ENCODE assay signal across 1 cellular context in genomic region chr11:128568166-128568778, GRCh38.
TF ChIP-seq lines count a peak whose summit lies in the region.

No MANE protein-coding gene starts in this region.

TF ChIP-seq in WTC11, 78 proteins besides CTCF, POLR2A, EP300 and RAD21 (continued from another document):
- TF ChIP-seq PRDM15 (CRISPR knock-in tag; IDR thresholded peaks at IDR 0.05) (no peak), ELF4 (CRISPR knock-in tag; IDR thresholded peaks at IDR 0.05; ENCODE audit: low read depth) (no peak), NR1H2 (CRISPR knock-in tag; IDR thresholded peaks at IDR 0.05) (no peak), ZNF232 (CRISPR knock-in tag; IDR thresholded peaks at IDR 0.05) (0 out of 2 replicates have a peak, but pooled peaks have one; percentile 36), ZNF317 (CRISPR knock-in tag; IDR thresholded peaks at IDR 0.05; ENCODE audit: borderline replicate concordance, low read depth) (no peak), ZNF416 (CRISPR knock-in tag; IDR thresholded peaks at IDR 0.05) (no peak), FOXP4 (CRISPR knock-in tag; IDR thresholded peaks at IDR 0.05) (no peak), ZMAT4 (CRISPR knock-in tag; IDR thresholded peaks at IDR 0.05) (no peak), PREB (CRISPR knock-in tag; IDR thresholded peaks at IDR 0.05; ENCODE audit: borderline replicate concordance) (no peak), MXD4 (CRISPR knock-in tag; IDR thresholded peaks at IDR 0.05; ENCODE audit: borderline replicate concordance) (no peak), IRF2 (CRISPR knock-in tag; IDR thresholded peaks at IDR 0.05; ENCODE audit: borderline replicate concordance, low read depth) (no peak), ETV6 (CRISPR knock-in tag; IDR thresholded peaks at IDR 0.05) (peak; percentile 58; the same call in 1 of the 2 replicates), ATF3 (CRISPR knock-in tag; conservative IDR thresholded peaks at IDR 0.05) (no peak)
TF ChIP-seq in WTC11: peak in this region for 3.
